In genomic region chr12:110351119-110351518, GRCh38 we compare ENCODE assay signal across 19 cellular contexts. TPM values are rescaled to one million over a fixed set of nuclear protein-coding genes. Genes with fewer than 3 reads are reported as not detected.
DNase-seq lines count a peak whose midpoint lies in the region; ATAC-seq and TF ChIP-seq lines count a peak whose summit lies in the region.
"Had no signal": no experiment of that assay in that cellular context is flagged by ENCODE, and none has a peak within 500 bp of the region (broad histone marks: within the 10 kb centered on the region; RNA-seq: fewer than 3 reads in every experiment).

No MANE protein-coding gene starts in this region.

- peaks cover 21 to 44% of the 10 kb centered on the region in 2 donors for H3K36me3 ChIP-seq in thyroid gland

- CTCF ChIA-PET in Calu3 (lab: Charles Lee): no interaction called here

- H3K4me3 Mint-ChIP-seq in activated naive CD4-positive, alpha-beta T cell treated with anti-CD3 and anti-CD28 coated beads, Interleukin-2, amount 50 U/mL, for 24 hours: no peak overlapping the region
- H3K4me3 Mint-ChIP-seq in Calu3 (ENCODE audit: low read depth, unreplicated experiment): no peak overlapping the region
- no peak overlapping the region for H3K4me3 Mint-ChIP-seq in T-helper 17 cell
- H3K4me3 Mint-ChIP-seq in stimulated activated naive B cell treated with anti-CD40 and anti-IgM and Interleukin-4, amounts not matched to agents 10 μg/mL and 1 μg/mL and 100 μg/mL, for 72 hours: no peak overlapping the region

- peak overlapping the region; percentile 1 for H3K27ac Mint-ChIP-seq in activated naive CD4-positive, alpha-beta T cell treated with anti-CD3 and anti-CD28 coated beads, Interleukin-2, amount 50 U/mL, for 24 hours
- no peak overlapping the region for H3K27ac Mint-ChIP-seq in activated naive CD4-positive, alpha-beta T cell treated with anti-CD3 and anti-CD28 coated beads, Interleukin-2, amount 50 U/mL, for 72 hours
- H3K27ac Mint-ChIP-seq in Calu3 (ENCODE audit: unreplicated experiment) (peak overlapping the region; percentile 78), T-helper 17 cell (peak overlapping the region; percentile 92)
- H3K27ac Mint-ChIP-seq in stimulated activated naive B cell treated with anti-CD40 and anti-IgM and Interleukin-4, amounts not matched to agents 10 μg/mL and 1 μg/mL and 100 μg/mL, for 72 hours: peak overlapping the region; percentile 37

- intact Hi-C loops in Calu3 (cut with micrococcal nuclease; ENCODE audit: unreplicated experiment) (no loop called here), thyroid gland (cut with DNase I) (no loop called here)

- no peak for TF ChIP-seq CTCF in Calu3 (IDR thresholded peaks at IDR 0.05; ENCODE audit: unreplicated experiment)
- no peak for TF ChIP-seq CTCF in thyroid gland (IDR thresholded peaks at IDR 0.05)

- TF ChIP-seq POLR2A in thyroid gland (IDR thresholded peaks at IDR 0.05): no peak

- H3K9me3 ChIP-seq in T-helper 17 cell (ENCODE audit: control insufficient read depth, low read length, poor library complexity, severe bottlenecking): no peaks in the 10 kb centered on the region
- no peaks in the 10 kb centered on the region for H3K9me3 ChIP-seq in thyroid gland

- no peak for DNase-seq in activated naive CD4-positive, alpha-beta T cell treated with anti-CD3 and anti-CD28 coated beads, Interleukin-2, amount 50 U/mL, for 72 hours (ENCODE audit: low spot score in 2 of 2)
- no peak for DNase-seq in Calu3
- DNase-seq in T-helper 17 cell: no peak
- no peak for DNase-seq in stimulated activated naive B cell treated with anti-CD40 and anti-IgM and Interleukin-4, amounts not matched to agents 10 μg/mL and 1 μg/mL and 100 μg/mL, for 72 hours
- DNase-seq in hypothalamus (lab: John Stamatoyannopoulos, UW): no peak
- no peak for DNase-seq in thyroid gland
- DNase-seq: C1 segment of cervical spinal cord, DND-41, GM23248, NCI-H1417 treated with DMSO at 0.1 percent for 48 hours, NCI-H1930, NCI-H345, NCI-H526, PC-9, SIG-M5 had no signal

- ATAC-seq in activated naive CD4-positive, alpha-beta T cell treated with anti-CD3 and anti-CD28 coated beads, Interleukin-2, amount 50 U/mL, for 72 hours: no peak
- ATAC-seq in T-helper 17 cell: no peak
- ATAC-seq in stimulated activated naive B cell treated with anti-CD40 and anti-IgM and Interleukin-4, amounts not matched to agents 10 μg/mL and 1 μg/mL and 100 μg/mL, for 72 hours (replicated peaks): no peak
- ATAC-seq: SK-N-SH treated with all-trans-retinoic acid at 6 μM for 48 hours had no signal

- no peaks in the 10 kb centered on the region for H3K27me3 ChIP-seq in thyroid gland

- H3K4me1 Mint-ChIP-seq in activated naive CD4-positive, alpha-beta T cell treated with anti-CD3 and anti-CD28 coated beads, Interleukin-2, amount 50 U/mL, for 24 hours: peaks cover 41% of the 10 kb centered on the region
- H3K4me1 Mint-ChIP-seq in Calu3 (ENCODE audit: low read depth, unreplicated experiment) (peaks cover 3% of the 10 kb centered on the region), T-helper 17 cell (peaks cover 34% of the 10 kb centered on the region)
- peaks cover 26 to 36% of the 10 kb centered on the region in 2 donors for H3K4me1 Mint-ChIP-seq in stimulated activated naive B cell treated with anti-CD40 and anti-IgM and Interleukin-4, amounts not matched to agents 10 μg/mL and 1 μg/mL and 100 μg/mL, for 72 hours

- BruUV-seq in Calu3 (replicated peaks; lab: Mats Ljungman, UMichigan): no TSS peak

- H3K4me3 ChIP-seq in thyroid gland (replicated peaks in 1 of 3): no peak overlapping the region
- H3K4me3 ChIP-seq: GM23248, PC-9 had no signal

- H3K4me1 ChIP-seq in thyroid gland: no peaks in the 10 kb centered on the region

- H3K27me3 Mint-ChIP-seq in activated naive CD4-positive, alpha-beta T cell treated with anti-CD3 and anti-CD28 coated beads, Interleukin-2, amount 50 U/mL, for 24 hours: no peaks in the 10 kb centered on the region
- no peaks in the 10 kb centered on the region for H3K27me3 Mint-ChIP-seq in Calu3 (ENCODE audit: unreplicated experiment)
- no peaks in the 10 kb centered on the region for H3K27me3 Mint-ChIP-seq in T-helper 17 cell
- H3K27me3 Mint-ChIP-seq in stimulated activated naive B cell treated with anti-CD40 and anti-IgM and Interleukin-4, amounts not matched to agents 10 μg/mL and 1 μg/mL and 100 μg/mL, for 72 hours: no peaks in the 10 kb centered on the region

- 97 to 98% methylated on average over 7 to 8 of the region's 8 CpGs for WGBS in thyroid gland, 2 donors

- H3K36me3 Mint-ChIP-seq in activated naive CD4-positive, alpha-beta T cell treated with anti-CD3 and anti-CD28 coated beads, Interleukin-2, amount 50 U/mL, for 24 hours: peaks cover 6% of the 10 kb centered on the region
- peaks cover 0 to 13% of the 10 kb centered on the region in 2 donors for H3K36me3 Mint-ChIP-seq in activated naive CD4-positive, alpha-beta T cell treated with anti-CD3 and anti-CD28 coated beads, Interleukin-2, amount 50 U/mL, for 72 hours
- H3K36me3 Mint-ChIP-seq in Calu3 (ENCODE audit: insufficient read depth, unreplicated experiment): peaks cover 94% of the 10 kb centered on the region
- H3K36me3 Mint-ChIP-seq in T-helper 17 cell (ENCODE audit: low read depth): peaks cover 7% of the 10 kb centered on the region
- peaks cover 24 to 36% of the 10 kb centered on the region in 2 donors for H3K36me3 Mint-ChIP-seq in stimulated activated naive B cell treated with anti-CD40 and anti-IgM and Interleukin-4, amounts not matched to agents 10 μg/mL and 1 μg/mL and 100 μg/mL, for 72 hours

- no peaks in the 10 kb centered on the region for H3K9me3 Mint-ChIP-seq in activated naive CD4-positive, alpha-beta T cell treated with anti-CD3 and anti-CD28 coated beads, Interleukin-2, amount 50 U/mL, for 24 hours
- no peaks in the 10 kb centered on the region for H3K9me3 Mint-ChIP-seq in activated naive CD4-positive, alpha-beta T cell treated with anti-CD3 and anti-CD28 coated beads, Interleukin-2, amount 50 U/mL, for 72 hours
- no peaks in the 10 kb centered on the region for H3K9me3 Mint-ChIP-seq in Calu3 (ENCODE audit: low read depth, unreplicated experiment)
- no peaks in the 10 kb centered on the region for H3K9me3 Mint-ChIP-seq in stimulated activated naive B cell treated with anti-CD40 and anti-IgM and Interleukin-4, amounts not matched to agents 10 μg/mL and 1 μg/mL and 100 μg/mL, for 72 hours

- H3K27ac ChIP-seq in thyroid gland: no peak overlapping the region
- H3K27ac ChIP-seq: GM23248, KMS-11, PC-9, RWPE1 had no signal

RNA-seq across cellular contexts. Expression of gene ANAPC7, which starts 52.4 kb away (rescaled TPM):
- 10 to 100 TPM; 63.1 to 64.8 TPM for total RNA-seq in activated naive CD4-positive, alpha-beta T cell treated with anti-CD3 and anti-CD28 coated beads, Interleukin-2, amount 50 U/mL, for 72 hours
- total RNA-seq in Calu3 (2022): 111 and 136 TPM in 2 replicates
- 10 to 100 TPM; 40.1 to 42.6 TPM for total RNA-seq in T-helper 17 cell
- total RNA-seq in thyroid gland: 10 to 100 TPM; 49.4 to 61.9 (median 50.9) TPM

Comparison
In these comparisons a context has a peak if more than half of its experiments do, and no peak if none do; other contexts are left out.
1. H3K27ac Mint-ChIP-seq: peak in activated naive CD4-positive, alpha-beta T cell treated with anti-CD3 and anti-CD28 coated beads, Interleukin-2, amount 50 U/mL, for 24 hours (single experiment), Calu3 (single experiment), T-helper 17 cell (single experiment) and stimulated activated naive B cell treated with anti-CD40 and anti-IgM and Interleukin-4, amounts not matched to agents 10 μg/mL and 1 μg/mL and 100 μg/mL, for 72 hours (single experiment); none in activated naive CD4-positive, alpha-beta T cell treated with anti-CD3 and anti-CD28 coated beads, Interleukin-2, amount 50 U/mL, for 72 hours (0 of 2).